8 cellular contexts compared by ENCODE assay signal in the genomic region with DNA sequence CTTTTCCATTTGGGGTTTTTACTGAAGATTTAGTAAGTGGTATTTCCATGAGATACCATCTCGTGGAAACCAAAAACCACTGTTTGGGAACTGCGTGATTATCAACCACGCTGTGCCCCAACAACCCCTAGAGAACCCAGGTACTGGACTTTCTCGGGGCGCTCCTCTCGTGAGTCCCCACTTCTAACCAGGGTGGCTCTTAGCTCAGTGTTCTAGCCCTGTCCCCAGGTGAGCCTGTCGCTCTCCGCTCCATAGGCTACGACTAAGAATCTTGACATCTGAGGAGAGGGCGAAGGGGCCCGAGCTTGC. TPM values are rescaled to one million over a fixed set of nuclear protein-coding genes. Genes with fewer than 3 reads are reported as not detected.
A peak's percentile ranks its signal among the peaks of the same experiment; 100 is the strongest.
DNase-seq lines count a peak whose midpoint lies in the region; ATAC-seq, FAIRE-seq and TF ChIP-seq lines count a peak whose summit lies in the region.

No MANE protein-coding gene starts in this region.

- no peaks in the 10 kb centered on the region for H3K9me3 ChIP-seq in keratinocyte (ENCODE audit: control insufficient read depth, low read depth, low read length)

- peak overlapping the region; percentile 94 for H3K27ac Mint-ChIP-seq in Calu3 (ENCODE audit: unreplicated experiment)
- H3K27ac Mint-ChIP-seq in activated naive CD8-positive, alpha-beta T cell treated with anti-CD3 and anti-CD28 coated beads, Interleukin-2, amount 10 ng/mL, durations not matched to agents 7 days and 5 days: peak overlapping the region; percentile 99

- POLR2A ChIA-PET in activated naive CD8-positive, alpha-beta T cell treated with anti-CD3 and anti-CD28 coated beads, Interleukin-2, amount 10 ng/mL, durations not matched to agents 7 days and 5 days (lab: Charles Lee): interaction anchor here (0.6 to 2.1 kb wide), 10 partner anchors 13 to 303 kb away, joined by 3 to 18 read pairs (median 4); a partner anchor contains a TSS

- peaks cover 11 to 22% of the 10 kb centered on the region in 2 experiments for H3K36me3 ChIP-seq in keratinocyte (ENCODE audit: control insufficient read depth in 2 of 2, extremely low read depth in 1 of 2, insufficient read depth in 2 of 2, low read length in 2 of 2)

- dilution Hi-C loops in keratinocyte (cut with MboI; ENCODE audit: extremely low pct_ligation_motif_present, low sequenced_read_pairs): no loop called here

- H4K20me1 ChIP-seq in keratinocyte (ENCODE audit: control insufficient read depth, extremely low read depth, insufficient read depth, low read length): no peaks in the 10 kb centered on the region

- H3K4me3 Mint-ChIP-seq in Calu3 (ENCODE audit: low read depth, unreplicated experiment): peak overlapping the region; percentile 96
- H3K4me3 Mint-ChIP-seq in activated naive CD8-positive, alpha-beta T cell treated with anti-CD3 and anti-CD28 coated beads, Interleukin-2, amount 10 ng/mL, durations not matched to agents 7 days and 5 days: peak overlapping the region; percentile 98

- no peaks in the 10 kb centered on the region for H3K9me1 ChIP-seq in keratinocyte (ENCODE audit: control insufficient read depth, extremely low read depth, insufficient read depth, low read length)

- H3K4me2 ChIP-seq in keratinocyte (ENCODE audit: control insufficient read depth, extremely low read depth, insufficient read depth, low read depth, low read length): peak overlapping the region; percentile 99

- no peak for TF ChIP-seq CTCF in Calu3 (IDR thresholded peaks at IDR 0.05; ENCODE audit: unreplicated experiment)
- no peak for TF ChIP-seq CTCF in keratinocyte (optimal IDR thresholded peaks at IDR 0.05 in 1 of 3, IDR thresholded peaks at IDR 0.05 in 1 of 3, conservative IDR thresholded peaks at IDR 0.05 in 1 of 3; ENCODE audit: extremely low read depth in 1 of 3, insufficient read depth in 2 of 3, low read length in 3 of 3)

- H3K27ac ChIP-seq in keratinocyte (ENCODE audit: control insufficient read depth, insufficient read depth, low read length) (peak overlapping the region; percentile 97), temporal lobe (ENCODE audit: low read depth, low read length) (peak overlapping the region; percentile 59)

- peaks cover 10% of the 10 kb centered on the region for H3K4me1 ChIP-seq in keratinocyte (ENCODE audit: control insufficient read depth, extremely low read depth, insufficient read depth, low read length)

- H3K4me1 Mint-ChIP-seq in Calu3 (ENCODE audit: low read depth, unreplicated experiment): peaks cover 17% of the 10 kb centered on the region
- H3K4me1 Mint-ChIP-seq in activated naive CD8-positive, alpha-beta T cell treated with anti-CD3 and anti-CD28 coated beads, Interleukin-2, amount 10 ng/mL, durations not matched to agents 7 days and 5 days: peaks cover 47% of the 10 kb centered on the region

- peaks cover 3% of the 10 kb centered on the region for H3K9me3 Mint-ChIP-seq in Calu3 (ENCODE audit: low read depth, unreplicated experiment)
- no peaks in the 10 kb centered on the region for H3K9me3 Mint-ChIP-seq in activated naive CD8-positive, alpha-beta T cell treated with anti-CD3 and anti-CD28 coated beads, Interleukin-2, amount 10 ng/mL, durations not matched to agents 7 days and 5 days

- peaks cover 32% of the 10 kb centered on the region for H3K79me2 ChIP-seq in keratinocyte (ENCODE audit: control insufficient read depth, insufficient read depth, low read length)

- H3K4me3 ChIP-seq in keratinocyte (ENCODE audit: control insufficient read depth in 2 of 3, extremely low read depth in 1 of 3, insufficient read depth in 2 of 3, low read depth in 1 of 3, low read length in 3 of 3): peak overlapping the region; percentile 87 to 100 (median 95)

- H3K9ac ChIP-seq in keratinocyte (ENCODE audit: control insufficient read depth, extremely low read depth, insufficient read depth, low read length): peak overlapping the region; percentile 98

- no peak for FAIRE-seq in keratinocyte (lab: Jason Lieb, UNC)

- H2AFZ ChIP-seq in keratinocyte (ENCODE audit: control insufficient read depth, low read length): peak overlapping the region; percentile 99

- peak; percentile 5 for ATAC-seq in HG02884 (IDR thresholded peaks at IDR 0.05; ENCODE audit: unreplicated experiment)
- peak; percentile 23 for ATAC-seq in activated naive CD8-positive, alpha-beta T cell treated with anti-CD3 and anti-CD28 coated beads, Interleukin-2, amount 10 ng/mL, durations not matched to agents 7 days and 5 days (ENCODE audit: low read depth)

- DNase-seq in Calu3 (no peak), keratinocyte (ENCODE audit: low read depth, low spot score) (no peak), NAMALWA (ENCODE audit: low spot score) (no peak), NCI-H187 treated with DMSO at 0.1 percent for 48 hours (lab: John Stamatoyannopoulos, UW) (no peak), NCI-H1417 (lab: John Stamatoyannopoulos, UW) (no peak)
- no peak for DNase-seq in activated naive CD8-positive, alpha-beta T cell treated with anti-CD3 and anti-CD28 coated beads, Interleukin-2, amount 10 ng/mL, durations not matched to agents 7 days and 5 days

- H3K27me3 ChIP-seq in keratinocyte (ENCODE audit: control insufficient read depth, extremely low read depth, insufficient read depth, low read length): no peaks in the 10 kb centered on the region

- intact Hi-C loops in Calu3 (cut with micrococcal nuclease; ENCODE audit: unreplicated experiment): no loop called here

- peaks cover 33% of the 10 kb centered on the region for H3K36me3 Mint-ChIP-seq in Calu3 (ENCODE audit: insufficient read depth, unreplicated experiment)
- peaks cover 15% of the 10 kb centered on the region for H3K36me3 Mint-ChIP-seq in activated naive CD8-positive, alpha-beta T cell treated with anti-CD3 and anti-CD28 coated beads, Interleukin-2, amount 10 ng/mL, durations not matched to agents 7 days and 5 days

- BruUV-seq in Calu3 (replicated peaks; lab: Mats Ljungman, UMichigan): no TSS peak

- H3K27me3 Mint-ChIP-seq in Calu3 (ENCODE audit: unreplicated experiment): no peaks in the 10 kb centered on the region
- H3K27me3 Mint-ChIP-seq in activated naive CD8-positive, alpha-beta T cell treated with anti-CD3 and anti-CD28 coated beads, Interleukin-2, amount 10 ng/mL, durations not matched to agents 7 days and 5 days: no peaks in the 10 kb centered on the region

- CTCF ChIA-PET in Calu3 (lab: Charles Lee): interaction anchor here (0.6 to 1.4 kb wide), 2 partner anchors 13 to 207 kb away, joined by 4 to 7 read pairs; no protein-coding TSS in a partner anchor

RNA-seq across cellular contexts. Expression of a gene that starts 0.7 kb away (rescaled TPM):
- total RNA-seq in Calu3 (2022): 38.0 and 38.7 TPM in 2 replicates
- total RNA-seq in activated naive CD8-positive, alpha-beta T cell treated with anti-CD3 and anti-CD28 coated beads, Interleukin-2, amount 10 ng/mL, durations not matched to agents 7 days and 5 days: 10 to 100 TPM; 83.8 to 83.9 TPM
- polyA plus RNA-seq in keratinocyte: 40.7 to 55.8 TPM (median 49.3 TPM) in 3 replicates
- polyA plus RNA-seq in keratinocyte (2011; ENCODE audit: low read depth): 31.3 TPM
- 30.4 and 51.8 TPM in 2 replicates for polyA plus RNA-seq in keratinocyte (2011; cell fraction: cytosol; rRNA removed)
- polyA plus RNA-seq in keratinocyte (2011; cell fraction: nucleus; rRNA removed): 50.5 and 59.7 TPM in 2 replicates
- 26.4 and 47.7 TPM in 2 replicates for polyA plus RNA-seq in keratinocyte (2012; ENCODE audit: low replicate concordance)
- 51.0 to 95.2 TPM (median 52.9 TPM) in 3 replicates for polyA minus RNA-seq in keratinocyte
- 49.9 TPM for polyA minus RNA-seq in keratinocyte (2011; cell fraction: cytosol; rRNA and poly(A)+ RNA removed)
- 15.7 and 16.5 TPM in 2 replicates for polyA minus RNA-seq in keratinocyte (2011; cell fraction: nucleus; rRNA and poly(A)+ RNA removed)
- total RNA-seq in temporal lobe: 26.8 TPM

RNA-seq across cellular contexts. Expression of a gene that starts 28.4 kb away (rescaled TPM):
- total RNA-seq in Calu3 (2022) (0.59 and 2.8 TPM in 2 replicates), temporal lobe (3.2 TPM)
- total RNA-seq in activated naive CD8-positive, alpha-beta T cell treated with anti-CD3 and anti-CD28 coated beads, Interleukin-2, amount 10 ng/mL, durations not matched to agents 7 days and 5 days: 1 to 10 TPM; 5.4 to 5.8 TPM
- polyA plus RNA-seq in keratinocyte: 0.08 to 0.21 TPM (median 0.16 TPM) in 3 replicates
- not detected for polyA plus RNA-seq in keratinocyte (2011; ENCODE audit: low read depth)
- polyA plus RNA-seq in keratinocyte (2011; cell fraction: cytosol; rRNA removed): 0.06 and 0.23 TPM in 2 replicates
- polyA plus RNA-seq in keratinocyte (2011; cell fraction: nucleus; rRNA removed): 0.20 and 0.64 TPM in 2 replicates
- polyA plus RNA-seq in keratinocyte (2012; ENCODE audit: low replicate concordance): 0.30 and 0.57 TPM in 2 replicates
- polyA minus RNA-seq in keratinocyte: 0.03 to 0.23 TPM (median 0.23 TPM) in 3 replicates
- not detected for polyA minus RNA-seq in keratinocyte (2011; cell fraction: cytosol; rRNA and poly(A)+ RNA removed)
- polyA minus RNA-seq in keratinocyte (2011; cell fraction: nucleus; rRNA and poly(A)+ RNA removed): 0.32 and 0.39 TPM in 2 replicates

RNA-seq across cellular contexts. Expression of a gene that starts 38.2 kb away (rescaled TPM):
- total RNA-seq in Calu3 (2022) (0.29 and 0.47 TPM in 2 replicates), temporal lobe (not detected)
- under 1 TPM; 0.11 to 0.20 TPM for total RNA-seq in activated naive CD8-positive, alpha-beta T cell treated with anti-CD3 and anti-CD28 coated beads, Interleukin-2, amount 10 ng/mL, durations not matched to agents 7 days and 5 days
- 0.12 to 0.23 TPM (median 0.13 TPM) in 3 replicates for polyA plus RNA-seq in keratinocyte
- not detected for polyA plus RNA-seq in keratinocyte (2011; ENCODE audit: low read depth)
- polyA plus RNA-seq in keratinocyte (2011; cell fraction: cytosol; rRNA removed): 0.14 and 0.18 TPM in 2 replicates
- 0.17 and 0.19 TPM in 2 replicates for polyA plus RNA-seq in keratinocyte (2011; cell fraction: nucleus; rRNA removed)
- 0.20 and 0.26 TPM in 2 replicates for polyA plus RNA-seq in keratinocyte (2012; ENCODE audit: low replicate concordance)
- polyA minus RNA-seq in keratinocyte: 0.20 to 0.26 TPM in 2 of 3 replicates, not detected in the other
- not detected for polyA minus RNA-seq in keratinocyte (2011; cell fraction: cytosol; rRNA and poly(A)+ RNA removed)
- 0.32 and 0.47 TPM in 2 replicates for polyA minus RNA-seq in keratinocyte (2011; cell fraction: nucleus; rRNA and poly(A)+ RNA removed)

RNA-seq across cellular contexts. Expression of a gene that starts 56.1 kb away (rescaled TPM):
- total RNA-seq in Calu3 (2022) (21.7 and 22.2 TPM in 2 replicates), temporal lobe (13.8 TPM)
- total RNA-seq in activated naive CD8-positive, alpha-beta T cell treated with anti-CD3 and anti-CD28 coated beads, Interleukin-2, amount 10 ng/mL, durations not matched to agents 7 days and 5 days: 10 to 100 TPM; 16.5 to 18.0 TPM
- polyA plus RNA-seq in keratinocyte: 12.7 to 19.0 TPM (median 13.3 TPM) in 3 replicates
- polyA plus RNA-seq in keratinocyte (2011; ENCODE audit: low read depth): 19.3 TPM
- polyA plus RNA-seq in keratinocyte (2011; cell fraction: cytosol; rRNA removed): 5.5 and 10.5 TPM in 2 replicates
- 44.4 and 54.0 TPM in 2 replicates for polyA plus RNA-seq in keratinocyte (2011; cell fraction: nucleus; rRNA removed)
- polyA plus RNA-seq in keratinocyte (2012; ENCODE audit: low replicate concordance): 12.7 and 15.3 TPM in 2 replicates
- 5.5 to 13.2 TPM (median 11.8 TPM) in 3 replicates for polyA minus RNA-seq in keratinocyte
- 6.1 TPM for polyA minus RNA-seq in keratinocyte (2011; cell fraction: cytosol; rRNA and poly(A)+ RNA removed)
- 9.2 and 14.7 TPM in 2 replicates for polyA minus RNA-seq in keratinocyte (2011; cell fraction: nucleus; rRNA and poly(A)+ RNA removed)
